ENCODE assay signal across 8 cellular contexts in the genomic region with DNA sequence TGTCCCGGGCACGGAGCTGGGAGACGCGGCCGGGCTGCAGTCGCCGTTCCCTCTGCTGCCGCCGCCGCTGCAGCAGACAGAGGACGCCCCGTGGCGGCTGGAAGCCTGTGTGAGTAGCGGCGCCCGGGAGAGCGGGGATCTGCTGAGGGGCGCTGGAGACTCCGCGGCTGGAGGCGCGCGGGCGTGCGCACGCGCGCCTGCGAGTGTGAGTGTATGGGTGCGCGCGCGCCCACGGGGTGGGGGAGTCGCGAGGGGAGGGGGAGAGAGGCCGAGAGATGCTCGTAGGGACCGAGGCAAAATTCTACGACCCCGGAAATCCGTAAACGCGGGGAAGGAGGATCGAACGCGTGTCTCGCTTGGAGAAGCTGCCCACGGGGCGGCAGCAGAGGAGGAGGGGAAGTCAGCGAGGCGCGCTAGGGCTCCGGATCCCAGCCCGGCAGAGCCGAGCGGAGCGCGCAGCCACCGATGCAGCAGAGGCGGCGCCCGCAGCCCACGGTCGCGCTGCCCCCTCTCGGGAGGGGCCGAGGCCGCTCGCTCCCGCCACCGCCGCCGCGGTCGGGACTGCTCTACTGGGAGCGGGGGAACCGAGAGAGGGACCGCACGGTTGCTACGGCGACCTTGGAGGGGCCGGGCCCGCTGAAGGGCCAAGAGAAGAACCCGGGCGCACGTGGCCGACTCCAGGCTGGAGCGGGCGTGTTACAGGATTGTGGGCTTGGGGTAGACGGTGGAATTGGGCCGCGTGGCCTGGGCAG. TPM values are rescaled to one million over a fixed set of nuclear protein-coding genes. Genes with fewer than 3 reads are reported as not detected.
DNase-seq lines count a peak whose midpoint lies in the region; ATAC-seq, FAIRE-seq and TF ChIP-seq lines count a peak whose summit lies in the region.

A gene (minus strand): TSS at position 207 of the 752 bp plus-strand sequence.

- TF ChIP-seq CTCF in activated CD8-positive, alpha-beta T cell treated with anti-CD3 and anti-CD28 coated beads for 36 hours (IDR thresholded peaks at IDR 0.05): no peak
- TF ChIP-seq CTCF in esophagus squamous epithelium (IDR thresholded peaks at IDR 0.05) (no peak), thoracic aorta (IDR thresholded peaks at IDR 0.05) (no peak)

- H3K27ac ChIP-seq in esophagus squamous epithelium (peak within 1 kb of the TSS; percentile 2 to 69 (median 62)), thoracic aorta (no peak within 1 kb of the TSS)

- H3K27me3 Mint-ChIP-seq in activated CD8-positive, alpha-beta T cell treated with anti-CD3 and anti-CD28 coated beads for 36 hours: peaks cover 47% of the 10 kb centered on the region

- ATAC-seq in activated CD8-positive, alpha-beta T cell treated with anti-CD3 and anti-CD28 coated beads for 36 hours: peak; percentile 65
- ATAC-seq in thoracic aorta (ENCODE audit: insufficient number of reproducible peaks, low FRiP score, low read depth): no peak
- no peak for ATAC-seq in GM19328 (IDR thresholded peaks at IDR 0.05; ENCODE audit: unreplicated experiment)

- DNase-seq in AG20443 (ENCODE audit: low spot score) (peak; percentile 83), GM12892 (ENCODE audit: insufficient read length) (peak; percentile 41), NCI-H146 treated with DMSO at 0.1 percent for 48 hours (lab: John Stamatoyannopoulos, UW; ENCODE audit: unreplicated experiment) (peak; percentile 70), esophagus squamous epithelium (lab: John Stamatoyannopoulos, UW) (no peak), thoracic aorta (ENCODE audit: low spot score) (no peak)
- peak; percentile 30 for DNase-seq in activated CD8-positive, alpha-beta T cell treated with anti-CD3 and anti-CD28 coated beads for 36 hours

- H3K36me3 ChIP-seq in esophagus squamous epithelium: no peaks in the 10 kb centered on the region
- H3K36me3 ChIP-seq in thoracic aorta: no peaks in the 10 kb centered on the region

- peak; percentile 65 for FAIRE-seq in GM12892 (lab: Jason Lieb, UNC)

- H3K36me3 Mint-ChIP-seq in activated CD8-positive, alpha-beta T cell treated with anti-CD3 and anti-CD28 coated beads for 36 hours (ENCODE audit: low read depth): no peaks in the 10 kb centered on the region

- H3K4me3 ChIP-seq in esophagus squamous epithelium (peak within 1 kb of the TSS; percentile 38 to 74 (median 60)), mononuclear cell (ENCODE audit: low read length) (peak within 1 kb of the TSS; percentile 10), thoracic aorta (peak within 1 kb of the TSS; percentile 83)

- intact Hi-C loops in activated CD8-positive, alpha-beta T cell treated with anti-CD3 and anti-CD28 coated beads for 36 hours (cut with micrococcal nuclease): no loop called here
- intact Hi-C loops in esophagus squamous epithelium (cut with DNase I): no loop called here

- CTCF ChIA-PET in activated CD8-positive, alpha-beta T cell treated with anti-CD3 and anti-CD28 coated beads for 36 hours (lab: Charles Lee): interaction anchor here (1.4 kb wide), 1 partner anchor 18 kb away, joined by 4 read pairs; no protein-coding TSS in a partner anchor

- H3K4me1 ChIP-seq in esophagus squamous epithelium (peaks cover 5 to 32% (median 11%) of the 10 kb centered on the region in 3 donors), mononuclear cell (ENCODE audit: insufficient read depth, low read length) (peaks cover 19% of the 10 kb centered on the region), thoracic aorta (ENCODE audit: control insufficient read depth in 1 of 2, low read depth in 2 of 2) (peaks cover 3 to 17% of the 10 kb centered on the region in 2 donors)

- H3K9me3 ChIP-seq in esophagus squamous epithelium: no peaks in the 10 kb centered on the region
- no peaks in the 10 kb centered on the region for H3K9me3 ChIP-seq in mononuclear cell (ENCODE audit: low read depth, low read length)
- H3K9me3 ChIP-seq in thoracic aorta: no peaks in the 10 kb centered on the region

- H3K4me1 Mint-ChIP-seq in activated CD8-positive, alpha-beta T cell treated with anti-CD3 and anti-CD28 coated beads for 36 hours (ENCODE audit: low read depth): peaks cover 4% of the 10 kb centered on the region

- H3K27me3 ChIP-seq in esophagus squamous epithelium: peaks cover 0 to 53% (median 0%) of the 10 kb centered on the region in 4 donors
- H3K27me3 ChIP-seq in mononuclear cell (ENCODE audit: insufficient read depth, low read length): peaks cover 70% of the 10 kb centered on the region
- no peaks in the 10 kb centered on the region for H3K27me3 ChIP-seq in thoracic aorta (replicated peaks; ENCODE audit: insufficient read depth)

- peak within 1 kb of the TSS; percentile 67 for H3K4me3 Mint-ChIP-seq in activated CD8-positive, alpha-beta T cell treated with anti-CD3 and anti-CD28 coated beads for 36 hours

- 1% methylated on average over 17 of the region's 93 CpGs; no CpG with 5 or more reads in 1 of the 2 donors for WGBS in esophagus squamous epithelium, 2 donors

- TF ChIP-seq POLR2A in GM12892 (IDR thresholded peaks at IDR 0.05; ENCODE audit: low read depth, low read length) (no peak), esophagus squamous epithelium (IDR thresholded peaks at IDR 0.05) (no peak)

- H3K27ac Mint-ChIP-seq in activated CD8-positive, alpha-beta T cell treated with anti-CD3 and anti-CD28 coated beads for 36 hours: no peak within 1 kb of the TSS

- no peaks in the 10 kb centered on the region for H3K9me3 Mint-ChIP-seq in activated CD8-positive, alpha-beta T cell treated with anti-CD3 and anti-CD28 coated beads for 36 hours

- POLR2A ChIA-PET in activated CD8-positive, alpha-beta T cell treated with anti-CD3 and anti-CD28 coated beads for 36 hours (lab: Charles Lee): no interaction called here

RNA-seq across cellular contexts. Expression of the gene that starts here (rescaled TPM):
- polyA plus RNA-seq in GM12892 (2012; ENCODE audit: missing spikeins): 0.19 TPM
- under 1 TPM; 0.09 TPM for total RNA-seq in activated CD8-positive, alpha-beta T cell treated with anti-CD3 and anti-CD28 coated beads for 36 hours
- total RNA-seq in esophagus squamous epithelium: under 1 TPM in 2 of 4 donors, not detected in 2; 0.48 to 0.76 TPM
- under 0.01 TPM for total RNA-seq in mononuclear cell
- 1 to 10 TPM in 1 of 2 donors, under 1 TPM in 1; 0.41 to 2.3 TPM for total RNA-seq in thoracic aorta

Comparison
In these comparisons a context has a peak if more than half of its experiments do, and no peak if none do; other contexts are left out.
1. Peak in DNase-seq and ATAC-seq in activated CD8-positive, alpha-beta T cell treated with anti-CD3 and anti-CD28 coated beads for 36 hours; RNA of the gene not detected or under 1 TPM.
2. DNase-seq: peak in AG20443 (single experiment), GM12892 (single experiment) and NCI-H146 treated with DMSO at 0.1 percent for 48 hours (single experiment); none in esophagus squamous epithelium (single experiment) and thoracic aorta (single experiment).
3. H3K27ac ChIP-seq: peak in esophagus squamous epithelium (4 of 4); none in thoracic aorta (0 of 2).
4. H3K4me3 ChIP-seq: peak in every context shown above with its lines; median percentile 83 in thoracic aorta; 60 in esophagus squamous epithelium; 10 in mononuclear cell.